Comparison of ENCODE assay signal across 10 cellular contexts in the genomic region with DNA sequence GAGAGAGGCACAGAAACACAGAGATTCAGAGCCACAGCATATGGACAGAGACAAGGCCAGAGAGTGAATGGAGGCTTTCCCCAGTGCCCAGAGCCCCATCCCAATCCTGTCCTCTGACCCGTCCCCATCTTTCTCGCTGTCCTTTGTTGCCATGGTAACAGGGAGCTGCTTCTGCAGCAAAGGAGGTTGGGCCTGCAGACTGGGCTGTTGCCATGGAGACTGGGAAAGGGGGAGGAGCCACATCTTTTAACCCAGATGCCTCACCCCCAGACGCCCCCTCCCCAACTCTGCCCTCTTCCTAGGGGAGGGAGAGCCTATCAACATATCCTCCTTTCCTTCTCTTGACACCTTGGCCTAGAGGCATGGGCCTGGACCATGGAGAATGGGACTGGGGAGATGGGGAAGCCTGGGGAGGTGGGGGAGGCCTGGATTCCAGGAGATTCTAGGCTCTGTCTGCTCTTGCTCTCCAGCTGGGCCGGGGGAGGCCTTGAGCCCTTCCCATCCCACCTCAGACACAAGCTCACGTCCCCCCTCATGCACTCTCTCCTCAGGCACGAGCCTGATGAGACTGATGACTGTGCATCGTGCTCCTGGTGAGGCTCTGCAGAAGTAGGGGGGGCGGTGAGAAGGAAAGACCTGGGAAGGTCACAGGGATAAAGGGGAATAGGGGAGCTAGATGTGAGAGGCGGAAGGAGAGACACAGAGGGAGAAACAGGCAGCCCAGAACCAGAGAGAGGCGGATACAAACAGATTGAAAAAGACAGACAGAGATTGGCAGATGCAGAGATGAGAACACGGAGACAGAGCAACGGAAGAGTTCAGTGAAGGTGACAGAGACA. TPM values are rescaled to one million over a fixed set of nuclear protein-coding genes. Genes with fewer than 3 reads are reported as not detected.
DNase-seq lines count a peak whose midpoint lies in the region; ATAC-seq and TF ChIP-seq lines count a peak whose summit lies in the region.
"Had no signal": no experiment of that assay in that cellular context is flagged by ENCODE, and none has a peak within 500 bp of the region (broad histone marks: within the 10 kb centered on the region; RNA-seq: fewer than 3 reads in every experiment).

No MANE protein-coding gene starts in this region.

- peak; percentile 67 for DNase-seq in NCI-H146 (lab: John Stamatoyannopoulos, UW)
- DNase-seq in NCI-H146 treated with DMSO at 0.1 percent for 48 hours (lab: John Stamatoyannopoulos, UW; ENCODE audit: unreplicated experiment), result no peak
- DNase-seq in Karpas-422, result peak; percentile 83
- peak; percentile 74 for DNase-seq in WTC11 (ENCODE audit: low spot score)
- DNase-seq in nucleus accumbens (lab: John Stamatoyannopoulos, UW), result peak in 38 of 56 donors; percentile 7 to 75 (median 38)
- DNase-seq in kidney glomerular epithelial cell (lab: John Stamatoyannopoulos, UW), result no peak
- DNase-seq in T-helper 9 cell, result no peak
- DNase-seq in stimulated activated CD4-positive, alpha-beta T cell treated with anti-CD3 and anti-CD28 coated beads, Interleukin-4, amount 100 ng/mL, for 1 hour, result no peak
- DNase-seq: NCI-H510A treated with DMSO at 0.1 percent for 48 hours had no signal

- H3K36me3 ChIP-seq in Karpas-422 (ENCODE audit: insufficient read depth, low read length), result no peaks in the 10 kb centered on the region

- H3K4me3 ChIP-seq in Karpas-422 (ENCODE audit: low read length), result no peak overlapping the region

- CTCF ChIA-PET in WTC11 (lab: Charles Lee), result interaction anchor here (0.5 to 5.3 kb wide), 9 partner anchors 10 to 569 kb away, joined by 3 to 50 read pairs (median 5); a partner anchor contains a TSS

- H3K9me3 ChIP-seq in Karpas-422 (ENCODE audit: low read length), result no peaks in the 10 kb centered on the region

- peaks cover 37% of the 10 kb centered on the region for H3K4me1 ChIP-seq in Karpas-422 (ENCODE audit: low read length)

- no peak overlapping the region for H3K4me2 ChIP-seq in Karpas-422 (ENCODE audit: low read depth, low read length, poor library complexity, severe bottlenecking)

- H3K4me3 Mint-ChIP-seq in WTC11, result peak overlapping the region; percentile 25; the same call in 1 of the 2 replicates

- no peak overlapping the region for H3K9ac ChIP-seq in Karpas-422 (ENCODE audit: low read length)

- no peaks in the 10 kb centered on the region for H3K27me3 ChIP-seq in Karpas-422 (ENCODE audit: low read length)

- H3K9me3 Mint-ChIP-seq in WTC11, result no peaks in the 10 kb centered on the region

- no peaks in the 10 kb centered on the region for H3K9me2 ChIP-seq in Karpas-422 (replicated peaks; ENCODE audit: insufficient read depth, low read length)

- peaks cover 13% of the 10 kb centered on the region for H3K79me2 ChIP-seq in Karpas-422 (ENCODE audit: low read length)

- no peak overlapping the region for H2AFZ ChIP-seq in Karpas-422 (ENCODE audit: low read length)

- no peak overlapping the region for H3K27ac ChIP-seq in Karpas-422 (ENCODE audit: low read length)
- H3K27ac ChIP-seq: epithelial cell of prostate had no signal

- peak; percentile 3 for ATAC-seq in WTC11

- H3K27me3 Mint-ChIP-seq in WTC11 (ENCODE audit: low read depth), result peaks cover 67% of the 10 kb centered on the region

- peaks cover 4% of the 10 kb centered on the region for H3K36me3 Mint-ChIP-seq in WTC11

- H3K27ac Mint-ChIP-seq in WTC11, result no peak overlapping the region

- TF ChIP-seq CTCF in WTC11 (IDR thresholded peaks at IDR 0.05), result no peak

- H3K4me1 Mint-ChIP-seq in WTC11, result peaks cover 29% of the 10 kb centered on the region

- H4K20me1 ChIP-seq in Karpas-422 (ENCODE audit: insufficient read depth, low read depth, low read length), result no peaks in the 10 kb centered on the region; the same call in 1 of the 2 replicates

- POLR2A ChIA-PET in WTC11 (lab: Charles Lee), result no interaction called here

TF ChIP-seq in WTC11, 78 proteins besides CTCF, POLR2A, EP300 and RAD21:
- TF ChIP-seq, protein P1, sequence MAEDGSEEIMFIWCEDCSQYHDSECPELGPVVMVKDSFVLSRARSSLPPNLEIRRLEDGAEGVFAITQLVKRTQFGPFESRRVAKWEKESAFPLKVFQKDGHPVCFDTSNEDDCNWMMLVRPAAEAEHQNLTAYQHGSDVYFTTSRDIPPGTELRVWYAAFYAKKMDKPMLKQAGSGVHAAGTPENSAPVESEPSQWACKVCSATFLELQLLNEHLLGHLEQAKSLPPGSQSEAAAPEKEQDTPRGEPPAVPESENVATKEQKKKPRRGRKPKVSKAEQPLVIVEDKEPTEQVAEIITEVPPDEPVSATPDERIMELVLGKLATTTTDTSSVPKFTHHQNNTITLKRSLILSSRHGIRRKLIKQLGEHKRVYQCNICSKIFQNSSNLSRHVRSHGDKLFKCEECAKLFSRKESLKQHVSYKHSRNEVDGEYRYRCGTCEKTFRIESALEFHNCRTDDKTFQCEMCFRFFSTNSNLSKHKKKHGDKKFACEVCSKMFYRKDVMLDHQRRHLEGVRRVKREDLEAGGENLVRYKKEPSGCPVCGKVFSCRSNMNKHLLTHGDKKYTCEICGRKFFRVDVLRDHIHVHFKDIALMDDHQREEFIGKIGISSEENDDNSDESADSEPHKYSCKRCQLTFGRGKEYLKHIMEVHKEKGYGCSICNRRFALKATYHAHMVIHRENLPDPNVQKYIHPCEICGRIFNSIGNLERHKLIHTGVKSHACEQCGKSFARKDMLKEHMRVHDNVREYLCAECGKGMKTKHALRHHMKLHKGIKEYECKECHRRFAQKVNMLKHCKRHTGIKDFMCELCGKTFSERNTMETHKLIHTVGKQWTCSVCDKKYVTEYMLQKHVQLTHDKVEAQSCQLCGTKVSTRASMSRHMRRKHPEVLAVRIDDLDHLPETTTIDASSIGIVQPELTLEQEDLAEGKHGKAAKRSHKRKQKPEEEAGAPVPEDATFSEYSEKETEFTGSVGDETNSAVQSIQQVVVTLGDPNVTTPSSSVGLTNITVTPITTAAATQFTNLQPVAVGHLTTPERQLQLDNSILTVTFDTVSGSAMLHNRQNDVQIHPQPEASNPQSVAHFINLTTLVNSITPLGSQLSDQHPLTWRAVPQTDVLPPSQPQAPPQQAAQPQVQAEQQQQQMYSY (CRISPR knock-in tag; IDR thresholded peaks at IDR 0.05), result peak; percentile 85
- TF ChIP-seq GRHL2 (CRISPR knock-in tag; IDR thresholded peaks at IDR 0.05; ENCODE audit: insufficient replicate concordance, severe bottlenecking) (no peak), JUN (CRISPR knock-in tag; IDR thresholded peaks at IDR 0.05) (no peak)
- TF ChIP-seq, protein P2, sequence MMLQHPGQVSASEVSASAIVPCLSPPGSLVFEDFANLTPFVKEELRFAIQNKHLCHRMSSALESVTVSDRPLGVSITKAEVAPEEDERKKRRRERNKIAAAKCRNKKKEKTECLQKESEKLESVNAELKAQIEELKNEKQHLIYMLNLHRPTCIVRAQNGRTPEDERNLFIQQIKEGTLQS (CRISPR knock-in tag; conservative IDR thresholded peaks at IDR 0.05), result no peak

RNA-seq across cellular contexts. Expression of a gene that starts 2.1 kb away (rescaled TPM):
- 22.4 and 26.6 TPM in 2 replicates for total RNA-seq in Karpas-422 (2014; rRNA removed; shearing (Covaris generic); ENCODE audit: low replicate concordance)
- 28.2 to 34.2 TPM (median 30.9 TPM) in 3 replicates for total RNA-seq in WTC11 (2021)

RNA-seq across cellular contexts. Expression of a gene that starts 37.1 kb away (rescaled TPM):
- total RNA-seq in Karpas-422 (2014; rRNA removed; shearing (Covaris generic); ENCODE audit: low replicate concordance), result 270 and 367 TPM in 2 replicates
- total RNA-seq in WTC11 (2021), result 159 to 184 TPM (median 159 TPM) in 3 replicates

Comparison
In these comparisons a context has a peak if more than half of its experiments do, and no peak if none do; other contexts are left out.
1. DNase-seq: peak in NCI-H146 (single experiment), Karpas-422 (single experiment), WTC11 (single experiment) and nucleus accumbens (38 of 56); none in NCI-H146 treated with DMSO at 0.1 percent for 48 hours (single experiment), kidney glomerular epithelial cell (single experiment), T-helper 9 cell (single experiment) and stimulated activated CD4-positive, alpha-beta T cell treated with anti-CD3 and anti-CD28 coated beads, Interleukin-4, amount 100 ng/mL, for 1 hour (single experiment).